In genomic region chr12:12927211-12928079, GRCh38 we compare ENCODE assay signal across 9 cellular contexts. TPM values are rescaled to one million over a fixed set of nuclear protein-coding genes. Genes with fewer than 3 reads are reported as not detected.
DNase-seq lines count a peak whose midpoint lies in the region; TF ChIP-seq lines count a peak whose summit lies in the region.
"Had no signal": no experiment of that assay in that cellular context is flagged by ENCODE, and none has a peak within 500 bp of the region (broad histone marks: within the 10 kb centered on the region; RNA-seq: fewer than 3 reads in every experiment).

No MANE protein-coding gene starts in this region.

- intact Hi-C loops in spleen (cut with DNase I; ENCODE audit: low total_unique reads) = no loop called here

- DNase-seq in NCI-H510A (lab: John Stamatoyannopoulos, UW) (peak; percentile 55), hepatic stellate cell (ENCODE audit: low spot score) (peak; percentile 70), spleen (peak; percentile 85), NCI-H187 treated with DMSO at 0.1 percent for 48 hours (lab: John Stamatoyannopoulos, UW) (no peak), KBM-7 (no peak), KG1 (lab: John Stamatoyannopoulos, UW) (no peak)
- peak; percentile 2 for DNase-seq in activated naive CD8-positive, alpha-beta T cell treated with anti-CD3 and anti-CD28 coated beads, Interleukin-2, amount 50 U/mL, for 16 hours (ENCODE audit: low read depth, low spot score)

- 69 to 80% (median 74%) methylated on average over 26 to 27 of the region's 27 CpGs for WGBS in spleen, 5 donors

- TF ChIP-seq CTCF in GM12875 (IDR thresholded peaks at IDR 0.05; ENCODE audit: borderline replicate concordance, insufficient read depth, low read depth, low read length) (no peak), spleen (IDR thresholded peaks at IDR 0.05 in 8 of 11, conservative IDR thresholded peaks at IDR 0.05 in 3 of 11) (no peak)

- no peaks in the 10 kb centered on the region for H3K27me3 ChIP-seq in spleen (replicated peaks in 1 of 7)
- H3K27me3 ChIP-seq: gastrocnemius medialis had no signal

- in situ Hi-C loops in KBM-7 (cut with MboI; ENCODE audit: low pct_unique_long_range_greater_than_20kb, low sequenced_read_pairs) = no loop called here

- peaks cover 0 to 15% (median 0%) of the 10 kb centered on the region in 6 donors for H3K4me1 ChIP-seq in spleen
- H3K4me1 ChIP-seq: gastrocnemius medialis had no signal

- no peaks in the 10 kb centered on the region for H3K9me3 ChIP-seq in spleen
- H3K9me3 ChIP-seq: gastrocnemius medialis had no signal

- H3K36me3 ChIP-seq in spleen = peaks cover 0 to 16% (median 0%) of the 10 kb centered on the region in 6 donors
- H3K36me3 ChIP-seq: gastrocnemius medialis had no signal

- TF ChIP-seq POLR2A in spleen (IDR thresholded peaks at IDR 0.05) = no peak

- H3K27ac ChIP-seq in spleen = peak overlapping the region in 2 of 8 donors; percentile 47 to 78

- peak overlapping the region; percentile 62 for H3K4me3 ChIP-seq in GM12875 (ENCODE audit: low read depth, low read length)
- H3K4me3 ChIP-seq in spleen = peak overlapping the region in 6 of 8 donors; percentile 8 to 62 (median 26)

RNA-seq across cellular contexts. Expression of gene GPRC5D, which starts 24.5 kb away (rescaled TPM):
- total RNA-seq in spleen = 1 to 10 TPM in 1 of 7 donors, under 1 TPM in 3, not detected in 3; 0.40 to 1.4 (median 0.48) TPM
- under 1 TPM in 1 of 3 donors, not detected in 2; 0.23 TPM for polyA plus RNA-seq in spleen
- total RNA-seq: gastrocnemius medialis had no signal

RNA-seq across cellular contexts. Expression of gene GPRC5A, which starts 36.1 kb away (rescaled TPM):
- 1 to 10 TPM in 3 of 7 donors, under 1 TPM in 4; 0.09 to 3.0 (median 0.69) TPM for total RNA-seq in spleen
- polyA plus RNA-seq in spleen = under 1 TPM; 0.09 to 0.18 (median 0.13) TPM

Comparison
In these comparisons a context has a peak if more than half of its experiments do, and no peak if none do; other contexts are left out.
1. DNase-seq: peak in NCI-H510A (single experiment), activated naive CD8-positive, alpha-beta T cell treated with anti-CD3 and anti-CD28 coated beads, Interleukin-2, amount 50 U/mL, for 16 hours (single experiment), hepatic stellate cell (single experiment) and spleen (single experiment); none in NCI-H187 treated with DMSO at 0.1 percent for 48 hours (single experiment), KBM-7 (single experiment) and KG1 (single experiment).